In the genomic region with DNA sequence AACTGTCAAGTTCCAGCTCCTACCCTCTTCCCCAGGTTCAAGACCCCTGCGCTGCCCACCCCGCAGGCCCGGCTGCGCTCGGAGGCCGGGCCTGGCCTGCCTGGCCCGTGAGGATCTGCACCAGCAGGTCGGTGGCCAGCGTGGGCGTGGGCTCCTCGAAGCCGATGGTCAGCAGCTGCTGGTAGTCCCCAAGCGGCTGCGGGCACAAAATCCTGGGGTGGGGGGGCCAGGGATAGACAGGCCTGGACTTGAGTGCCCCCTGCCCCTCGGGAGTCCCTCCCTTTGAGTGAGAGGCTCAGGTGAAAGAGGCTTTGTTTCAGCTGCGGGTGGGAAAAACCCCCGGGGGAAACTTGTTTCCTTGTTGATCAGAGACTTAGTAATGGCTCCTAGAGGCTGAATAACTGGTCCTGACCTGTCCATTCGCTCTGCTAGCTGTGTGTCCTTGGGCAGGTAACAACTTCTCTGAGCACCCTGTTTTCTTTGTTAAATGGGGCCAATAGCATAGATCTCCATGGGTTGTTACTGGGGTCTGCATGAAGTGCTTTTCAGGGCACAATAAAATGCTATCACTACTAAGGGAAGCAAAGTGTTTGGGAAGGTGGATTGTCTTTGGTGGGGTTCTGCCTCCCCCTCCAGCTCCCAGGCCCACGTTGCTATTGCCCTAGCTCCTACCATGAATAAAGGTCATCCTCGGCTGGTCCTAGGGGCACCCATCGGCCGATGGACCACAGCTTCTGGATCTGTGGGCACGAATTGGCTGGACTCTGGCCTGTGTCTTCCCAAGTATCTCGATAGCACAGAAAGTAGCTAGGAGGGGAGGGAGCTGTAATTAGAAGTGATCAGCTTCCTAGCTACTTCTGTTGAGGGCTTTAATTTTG, we compare ENCODE assay signal across 9 cellular contexts. TPM values are rescaled to one million over a fixed set of nuclear protein-coding genes. Genes with fewer than 3 reads are reported as not detected.
DNase-seq lines count a peak whose midpoint lies in the region; ATAC-seq, FAIRE-seq and TF ChIP-seq lines count a peak whose summit lies in the region.
"Had no signal": no experiment of that assay in that cellular context is flagged by ENCODE, and none has a peak within 500 bp of the region (broad histone marks: within the 10 kb centered on the region; RNA-seq: fewer than 3 reads in every experiment).

No MANE protein-coding gene starts in this region.

- H3K9me2 ChIP-seq in MM.1S (replicated peaks; ENCODE audit: insufficient read depth, low read length), result no peaks in the 10 kb centered on the region

- no peaks in the 10 kb centered on the region for H3K36me3 ChIP-seq in MM.1S (replicated peaks; ENCODE audit: insufficient read depth, low read length)
- peaks cover 8% of the 10 kb centered on the region; the same call in 1 of the 3 replicates for H3K36me3 ChIP-seq in K562 (ENCODE audit: control insufficient read depth, insufficient read depth, low read length)
- H3K36me3 ChIP-seq in left lung, result peaks cover 0 to 4% of the 10 kb centered on the region in 2 donors
- no peaks in the 10 kb centered on the region for H3K36me3 ChIP-seq in stomach smooth muscle (ENCODE audit: control insufficient read depth in 2 of 2, insufficient read depth in 2 of 2, low read length in 2 of 2)

- H3K4me2 ChIP-seq in MM.1S (ENCODE audit: low read depth, low read length) (peak overlapping the region; percentile 98), K562 (ENCODE audit: insufficient read depth, low read length) (peak overlapping the region; percentile 75)

- H3K9me1 ChIP-seq in K562 (ENCODE audit: control insufficient read depth, insufficient read depth, low read length), result no peaks in the 10 kb centered on the region

- H3K27me3 ChIP-seq in MM.1S (replicated peaks; ENCODE audit: insufficient read depth, low read length), result no peaks in the 10 kb centered on the region
- no peaks in the 10 kb centered on the region for H3K27me3 ChIP-seq in K562 (ENCODE audit: control insufficient read depth in 2 of 2, insufficient read depth in 2 of 2, low read length in 2 of 2)
- H3K27me3 ChIP-seq in left lung, result no peaks in the 10 kb centered on the region
- no peaks in the 10 kb centered on the region for H3K27me3 ChIP-seq in stomach smooth muscle (ENCODE audit: control insufficient read depth in 1 of 2, insufficient read depth in 2 of 2, low read length in 2 of 2)

- TF ChIP-seq RAD21 in K562 (CRISPR knock-in tag; conservative IDR thresholded peaks at IDR 0.05 in 1 of 2, IDR thresholded peaks at IDR 0.05 in 1 of 2), result no peak

- H3K4me3 ChIP-seq in AG04449 (ENCODE audit: low read depth, low read length), result peak overlapping the region; percentile 81
- H3K4me3 ChIP-seq in MM.1S (ENCODE audit: low read length), result peak overlapping the region; percentile 80
- H3K4me3 ChIP-seq in K562, result peak overlapping the region; percentile 63
- H3K4me3 ChIP-seq in left lung, result peak overlapping the region; percentile 68 to 72
- peak overlapping the region; percentile 89 to 93 for H3K4me3 ChIP-seq in stomach smooth muscle (ENCODE audit: low read length in 2 of 2)

- H3K9me3 ChIP-seq in MM.1S (replicated peaks; ENCODE audit: insufficient read depth, low read length) (no peaks in the 10 kb centered on the region), K562 (replicated peaks; ENCODE audit: control insufficient read depth, insufficient read depth, low read depth, low read length) (no peaks in the 10 kb centered on the region), left lung (no peaks in the 10 kb centered on the region), stomach smooth muscle (ENCODE audit: control insufficient read depth in 2 of 2, low read length in 2 of 2) (no peaks in the 10 kb centered on the region)

- TF ChIP-seq CTCF in AG04449 (IDR thresholded peaks at IDR 0.05; ENCODE audit: insufficient read depth, low read length, missing control alignments) (no peak), MM.1S (IDR thresholded peaks at IDR 0.05; ENCODE audit: low read length) (no peak), K562 (IDR thresholded peaks at IDR 0.05 in 2 of 3, conservative IDR thresholded peaks at IDR 0.05 in 1 of 3; ENCODE audit: insufficient read depth in 2 of 3, low read depth in 1 of 3, low read length in 3 of 3) (no peak), left lung (IDR thresholded peaks at IDR 0.05) (no peak)

- no peak for TF ChIP-seq EP300 in K562 (IDR thresholded peaks at IDR 0.05; ENCODE audit: low read length)

- peak overlapping the region; percentile 23; the same call in 1 of the 2 replicates for H3K27ac ChIP-seq in MM.1S (ENCODE audit: low read length)
- H3K27ac ChIP-seq in K562 (ENCODE audit: extremely low read depth, low read depth, low read length), result peak overlapping the region; percentile 57
- peak overlapping the region; percentile 84 to 92 for H3K27ac ChIP-seq in left lung
- peak overlapping the region; percentile 86 for H3K27ac ChIP-seq in stomach smooth muscle (ENCODE audit: low read length)

- peak overlapping the region; percentile 85 for H3K9ac ChIP-seq in MM.1S (ENCODE audit: low read length)
- H3K9ac ChIP-seq in K562 (ENCODE audit: insufficient read depth in 1 of 2, low read depth in 2 of 2, low read length in 2 of 2), result peak overlapping the region; percentile 65 to 92
- peak overlapping the region; percentile 79 to 83 for H3K9ac ChIP-seq in stomach smooth muscle (ENCODE audit: low read length in 2 of 2)

- H3F3A ChIP-seq in MM.1S (ENCODE audit: insufficient read depth, low read length), result peaks cover 5% of the 10 kb centered on the region

- no peak for TF ChIP-seq POLR2A in K562 (conservative IDR thresholded peaks at IDR 0.05)

- WGBS in K562 (ENCODE audit: insufficient coverage, low coverage, missing lambda C conversion rate), result 25% methylated on average over 19 of the region's 24 CpGs

- peaks cover 6% of the 10 kb centered on the region for H3K4me1 ChIP-seq in MM.1S (ENCODE audit: low read length)
- H3K4me1 ChIP-seq in K562 (replicated peaks in 1 of 2; ENCODE audit: control insufficient read depth in 2 of 2, insufficient read depth in 2 of 2, low read length in 2 of 2), result peaks cover 13 to 30% of the 10 kb centered on the region in 2 experiments; a peak in 4 of 5 replicates
- H3K4me1 ChIP-seq in left lung, result peaks cover 8 to 48% of the 10 kb centered on the region in 2 donors
- peaks cover 16% of the 10 kb centered on the region for H3K4me1 ChIP-seq in stomach smooth muscle (ENCODE audit: control insufficient read depth, insufficient read depth, low read length)

- TSS peak; percentile 60 for BruUV-seq in K562 (replicated peaks; lab: Mats Ljungman, UMichigan)

- CTCF ChIA-PET in AG04449 (lab: Yijun Ruan, JAX), result interaction anchor here (1.0 to 5.7 kb wide), 8 partner anchors 8 to 202 kb away, joined by 3 to 49 read pairs (median 4); a partner anchor contains a TSS
- CTCF ChIA-PET in K562 (lab: Yijun Ruan, JAX; ENCODE audit: low intra/inter-chr PET ratio), result no interaction called here

- H3K79me2 ChIP-seq in MM.1S (ENCODE audit: low read length), result no peaks in the 10 kb centered on the region; the same call in 1 of the 2 replicates
- H3K79me2 ChIP-seq in K562 (ENCODE audit: control insufficient read depth, insufficient read depth, low read length), result peaks cover 9% of the 10 kb centered on the region; the same call in 1 of the 3 replicates

- peak; percentile 64 for FAIRE-seq in K562 (lab: Jason Lieb, UNC)

- intact Hi-C loops in K562 (cut with micrococcal nuclease) (no loop called here), left lung (cut with DNase I) (no loop called here)

- peak; percentile 9 for ATAC-seq in GM19463 (IDR thresholded peaks at IDR 0.05; ENCODE audit: unreplicated experiment)
- peak; percentile 23 for ATAC-seq in K562
- peak; percentile 29 for ATAC-seq in left lung
- no peak for ATAC-seq in GM18498 (IDR thresholded peaks at IDR 0.05; ENCODE audit: unreplicated experiment)

- no peak for DNase-seq in AG04449 (ENCODE audit: low read depth, low spot score)
- DNase-seq in MM.1S, result no peak
- DNase-seq in K562 (ENCODE audit: extremely low read depth in 1 of 4, low spot score in 3 of 4), result peak in 2 of 4 experiments; percentile 30 to 44
- DNase-seq in left lung, result peak in 1 of 2 donors; percentile 88
- DNase-seq in NCI-H2081 (lab: John Stamatoyannopoulos, UW), result no peak

- no peaks in the 10 kb centered on the region for H4K20me1 ChIP-seq in MM.1S (ENCODE audit: insufficient read depth, low read length)
- no peaks in the 10 kb centered on the region for H4K20me1 ChIP-seq in K562 (replicated peaks; ENCODE audit: control insufficient read depth, insufficient read depth, low read length)

- in situ Hi-C loops in K562 (cut with MboI), result no loop called here

- peak overlapping the region; percentile 74 for H2AFZ ChIP-seq in MM.1S (ENCODE audit: low read length)
- H2AFZ ChIP-seq in K562 (ENCODE audit: low read depth, low read length), result peak overlapping the region; percentile 75

- POLR2A ChIA-PET in AG04449 (lab: Yijun Ruan, JAX), result interaction anchor here (1.1 to 1.3 kb wide), 2 partner anchors 14 to 55 kb away, joined by 4 read pairs; a partner anchor contains a TSS
- POLR2A ChIA-PET in K562 (lab: Yijun Ruan, JAX), result interaction anchor here (0.6 to 1.7 kb wide), 9 partner anchors 10 to 209 kb away, joined by 3 to 5 read pairs (median 4); a partner anchor contains a TSS

RNA-seq across cellular contexts. Expression of a gene that starts 3.5 kb away (rescaled TPM):
- total RNA-seq in K562 (2011; cell fraction: chromatin; rRNA removed; ENCODE audit: low replicate concordance), result 0.83 and 2.1 TPM in 2 replicates
- 3.7 and 4.5 TPM in 2 replicates for total RNA-seq in K562 (2011; cell fraction: nucleolus; rRNA removed)
- 1.8 and 2.1 TPM in 2 replicates for total RNA-seq in K562 (2011; cell fraction: nucleoplasm; rRNA removed)
- total RNA-seq in K562 (2014; rRNA removed), result 0.45 and 1.5 TPM in 2 replicates
- 0.35 TPM in 1 of 2 replicates, not detected in the other for total RNA-seq in K562 (2014; rRNA removed; fragmentation: Illumina TruSeq; extraction: Trizol)
- total RNA-seq in K562 (2015; rRNA removed; fragmentation: Illumina TruSeq; extraction: Trizol), result 0.29 and 0.53 TPM in 2 replicates
- total RNA-seq in K562 (2021), result 1.1 and 2.1 TPM in 2 replicates
- 0.39 and 0.56 TPM in 2 replicates for polyA plus RNA-seq in K562 (2011; rRNA removed)
- 0.46 and 0.97 TPM in 2 replicates for polyA plus RNA-seq in K562 (2011; cell fraction: cytosol; rRNA removed)
- polyA plus RNA-seq in K562 (2011; cell fraction: nucleus; rRNA removed), result 1.2 and 3.8 TPM in 2 replicates
- polyA plus RNA-seq in K562 (2012), result 0.62 and 0.68 TPM in 2 replicates
- polyA plus RNA-seq in K562 (2014; fragmentation: Illumina TruSeq; extraction: Trizol), result 0.28 and 0.39 TPM in 2 replicates
- not detected for polyA plus RNA-seq in K562 (2014; fragmentation: Nextera tagmentation; extraction: Ambion mirVana)
- 1.8 TPM in 1 of 2 replicates, not detected in the other for polyA plus RNA-seq in K562 (2014; rRNA removed)
- polyA minus RNA-seq in K562 (2011; rRNA and poly(A)+ RNA removed), result 0.14 TPM in 1 of 2 replicates, not detected in the other
- not detected in 2 replicates for polyA minus RNA-seq in K562 (2011; cell fraction: cytosol; rRNA and poly(A)+ RNA removed)
- 1.5 and 3.0 TPM in 2 replicates for polyA minus RNA-seq in K562 (2011; cell fraction: nucleus; rRNA and poly(A)+ RNA removed)
- not detected for total RNA-seq in left lung
- total RNA-seq: lung microvascular endothelial cell had no signal

RNA-seq across cellular contexts. Expression of a gene that starts 8.5 kb away (rescaled TPM):
- total RNA-seq in K562 (2011; cell fraction: chromatin; rRNA removed; ENCODE audit: low replicate concordance), result 9.8 and 27.6 TPM in 2 replicates
- 23.5 and 24.9 TPM in 2 replicates for total RNA-seq in K562 (2011; cell fraction: nucleolus; rRNA removed)
- 12.7 and 15.1 TPM in 2 replicates for total RNA-seq in K562 (2011; cell fraction: nucleoplasm; rRNA removed)
- 65.4 and 71.9 TPM in 2 replicates for total RNA-seq in K562 (2014; rRNA removed)
- 15.4 and 16.0 TPM in 2 replicates for total RNA-seq in K562 (2014; rRNA removed; fragmentation: Illumina TruSeq; extraction: Trizol)
- 43.5 and 51.7 TPM in 2 replicates for total RNA-seq in K562 (2015; rRNA removed; fragmentation: Illumina TruSeq; extraction: Trizol)
- 85.9 and 96.0 TPM in 2 replicates for total RNA-seq in K562 (2021)
- polyA plus RNA-seq in K562 (2011; rRNA removed), result 14.3 and 14.8 TPM in 2 replicates
- 15.9 and 30.2 TPM in 2 replicates for polyA plus RNA-seq in K562 (2011; cell fraction: cytosol; rRNA removed)
- polyA plus RNA-seq in K562 (2011; cell fraction: nucleus; rRNA removed), result 34.7 and 64.0 TPM in 2 replicates
- 39.1 and 39.7 TPM in 2 replicates for polyA plus RNA-seq in K562 (2012)
- polyA plus RNA-seq in K562 (2014; fragmentation: Illumina TruSeq; extraction: Trizol), result 45.7 and 48.9 TPM in 2 replicates
- 1 to 10 TPM; 2.9 to 3.1 TPM for polyA plus RNA-seq in K562 (2014; fragmentation: Nextera tagmentation; extraction: Ambion mirVana)
- polyA plus RNA-seq in K562 (2014; rRNA removed), result 44.5 and 47.8 TPM in 2 replicates
- polyA minus RNA-seq in K562 (2011; rRNA and poly(A)+ RNA removed), result 4.1 and 7.6 TPM in 2 replicates
- 22.9 and 32.7 TPM in 2 replicates for polyA minus RNA-seq in K562 (2011; cell fraction: cytosol; rRNA and poly(A)+ RNA removed)
- 4.8 and 5.0 TPM in 2 replicates for polyA minus RNA-seq in K562 (2011; cell fraction: nucleus; rRNA and poly(A)+ RNA removed)
- total RNA-seq in left lung, result 10 to 100 TPM; 40.4 to 56.9 TPM

RNA-seq across cellular contexts. Expression of a gene that starts 9.4 kb away (rescaled TPM):
- 1.7 and 5.3 TPM in 2 replicates for total RNA-seq in K562 (2011; cell fraction: chromatin; rRNA removed; ENCODE audit: low replicate concordance)
- 5.5 and 5.7 TPM in 2 replicates for total RNA-seq in K562 (2011; cell fraction: nucleolus; rRNA removed)
- total RNA-seq in K562 (2011; cell fraction: nucleoplasm; rRNA removed), result 4.1 and 5.0 TPM in 2 replicates
- 3.1 and 3.9 TPM in 2 replicates for total RNA-seq in K562 (2014; rRNA removed)
- total RNA-seq in K562 (2014; rRNA removed; fragmentation: Illumina TruSeq; extraction: Trizol), result 0.69 and 0.73 TPM in 2 replicates
- 1.6 and 1.9 TPM in 2 replicates for total RNA-seq in K562 (2015; rRNA removed; fragmentation: Illumina TruSeq; extraction: Trizol)
- 1.9 and 2.9 TPM in 2 replicates for total RNA-seq in K562 (2021)
- 1.2 and 2.1 TPM in 2 replicates for polyA plus RNA-seq in K562 (2011; rRNA removed)
- 2.1 and 3.0 TPM in 2 replicates for polyA plus RNA-seq in K562 (2011; cell fraction: cytosol; rRNA removed)
- 8.6 and 12.9 TPM in 2 replicates for polyA plus RNA-seq in K562 (2011; cell fraction: nucleus; rRNA removed)
- 3.6 and 4.2 TPM in 2 replicates for polyA plus RNA-seq in K562 (2012)
- 2.6 and 3.2 TPM in 2 replicates for polyA plus RNA-seq in K562 (2014; fragmentation: Illumina TruSeq; extraction: Trizol)
- polyA plus RNA-seq in K562 (2014; fragmentation: Nextera tagmentation; extraction: Ambion mirVana), result under 1 TPM; 0.25 to 0.37 TPM
- polyA plus RNA-seq in K562 (2014; rRNA removed), result 5.4 and 5.6 TPM in 2 replicates
- polyA minus RNA-seq in K562 (2011; rRNA and poly(A)+ RNA removed), result not detected in 2 replicates
- 0.91 TPM in 1 of 2 replicates, not detected in the other for polyA minus RNA-seq in K562 (2011; cell fraction: cytosol; rRNA and poly(A)+ RNA removed)
- polyA minus RNA-seq in K562 (2011; cell fraction: nucleus; rRNA and poly(A)+ RNA removed), result 1.8 and 1.9 TPM in 2 replicates
- 10 to 100 TPM in 1 of 2 donors, 1 to 10 TPM in 1; 6.3 to 10.8 TPM for total RNA-seq in left lung
- total RNA-seq: lung microvascular endothelial cell had no signal

RNA-seq across cellular contexts. Expression of a gene that starts 20.2 kb away (rescaled TPM):
- 0.53 and 0.76 TPM in 2 replicates for total RNA-seq in K562 (2011; cell fraction: chromatin; rRNA removed; ENCODE audit: low replicate concordance)
- total RNA-seq in K562 (2011; cell fraction: nucleolus; rRNA removed), result 0.33 and 0.92 TPM in 2 replicates
- total RNA-seq in K562 (2011; cell fraction: nucleoplasm; rRNA removed), result 0.73 and 0.99 TPM in 2 replicates
- total RNA-seq in K562 (2014; rRNA removed), result 8.2 and 8.9 TPM in 2 replicates
- 2.5 and 2.8 TPM in 2 replicates for total RNA-seq in K562 (2014; rRNA removed; fragmentation: Illumina TruSeq; extraction: Trizol)
- 3.3 and 3.7 TPM in 2 replicates for total RNA-seq in K562 (2015; rRNA removed; fragmentation: Illumina TruSeq; extraction: Trizol)
- 7.6 and 9.3 TPM in 2 replicates for total RNA-seq in K562 (2021)
- 2.3 and 2.9 TPM in 2 replicates for polyA plus RNA-seq in K562 (2011; rRNA removed)
- 2.1 and 6.1 TPM in 2 replicates for polyA plus RNA-seq in K562 (2011; cell fraction: cytosol; rRNA removed)
- polyA plus RNA-seq in K562 (2011; cell fraction: nucleus; rRNA removed), result 1.1 and 2.9 TPM in 2 replicates
- polyA plus RNA-seq in K562 (2012), result 2.0 and 13.9 TPM in 2 replicates
- polyA plus RNA-seq in K562 (2014; fragmentation: Illumina TruSeq; extraction: Trizol), result 7.4 and 10.8 TPM in 2 replicates
- polyA plus RNA-seq in K562 (2014; fragmentation: Nextera tagmentation; extraction: Ambion mirVana), result under 1 TPM; 0.07 to 0.29 TPM
- polyA plus RNA-seq in K562 (2014; rRNA removed), result 8.9 and 12.1 TPM in 2 replicates
- 0.39 and 1.3 TPM in 2 replicates for polyA minus RNA-seq in K562 (2011; rRNA and poly(A)+ RNA removed)
- 0.91 and 1.4 TPM in 2 replicates for polyA minus RNA-seq in K562 (2011; cell fraction: cytosol; rRNA and poly(A)+ RNA removed)
- polyA minus RNA-seq in K562 (2011; cell fraction: nucleus; rRNA and poly(A)+ RNA removed), result 0.27 and 0.56 TPM in 2 replicates
- total RNA-seq in left lung, result 1 to 10 TPM; 6.0 to 8.7 TPM
- total RNA-seq: lung microvascular endothelial cell had no signal

RNA-seq across cellular contexts. Expression of a gene that starts 35.5 kb away (rescaled TPM):
- total RNA-seq in K562 (2011; cell fraction: chromatin; rRNA removed; ENCODE audit: low replicate concordance), result 26.1 and 58.3 TPM in 2 replicates
- total RNA-seq in K562 (2011; cell fraction: nucleolus; rRNA removed), result 30.5 and 42.7 TPM in 2 replicates
- total RNA-seq in K562 (2011; cell fraction: nucleoplasm; rRNA removed), result 28.7 and 35.1 TPM in 2 replicates
- total RNA-seq in K562 (2014; rRNA removed), result 8.4 and 12.7 TPM in 2 replicates
- total RNA-seq in K562 (2014; rRNA removed; fragmentation: Illumina TruSeq; extraction: Trizol), result 10.6 and 13.0 TPM in 2 replicates
- total RNA-seq in K562 (2015; rRNA removed; fragmentation: Illumina TruSeq; extraction: Trizol), result 11.9 and 12.2 TPM in 2 replicates
- total RNA-seq in K562 (2021), result 57.8 and 63.1 TPM in 2 replicates
- 19.9 and 22.9 TPM in 2 replicates for polyA plus RNA-seq in K562 (2011; rRNA removed)
- polyA plus RNA-seq in K562 (2011; cell fraction: cytosol; rRNA removed), result 18.1 and 22.9 TPM in 2 replicates
- 9.4 and 10.8 TPM in 2 replicates for polyA plus RNA-seq in K562 (2011; cell fraction: nucleus; rRNA removed)
- 53.1 and 56.7 TPM in 2 replicates for polyA plus RNA-seq in K562 (2012)
- polyA plus RNA-seq in K562 (2014; fragmentation: Illumina TruSeq; extraction: Trizol), result 50.6 and 59.4 TPM in 2 replicates
- 1 to 10 TPM; 1.2 to 1.7 TPM for polyA plus RNA-seq in K562 (2014; fragmentation: Nextera tagmentation; extraction: Ambion mirVana)
- 37.6 and 39.7 TPM in 2 replicates for polyA plus RNA-seq in K562 (2014; rRNA removed)
- polyA minus RNA-seq in K562 (2011; rRNA and poly(A)+ RNA removed), result 16.0 and 20.3 TPM in 2 replicates
- polyA minus RNA-seq in K562 (2011; cell fraction: cytosol; rRNA and poly(A)+ RNA removed), result 18.1 and 18.7 TPM in 2 replicates
- polyA minus RNA-seq in K562 (2011; cell fraction: nucleus; rRNA and poly(A)+ RNA removed), result 7.5 and 8.3 TPM in 2 replicates
- 100 to 1,000 TPM in 1 of 2 donors, 10 to 100 TPM in 1; 81.5 to 118 TPM for total RNA-seq in left lung

Comparison
In these comparisons a context has a peak if more than half of its experiments do, and no peak if none do; other contexts are left out.
1. H3K27ac ChIP-seq: peak in every context shown above with its lines; median percentile 88 in left lung; 86 in stomach smooth muscle; 57 in K562; 23 in MM.1S.